Comparison of ENCODE assay signal across 22 cellular contexts in genomic region chr5:38263983-38264382, GRCh38. TPM values are rescaled to one million over a fixed set of nuclear protein-coding genes. Genes with fewer than 3 reads are reported as not detected.
"Had no signal": no experiment of that assay in that cellular context is flagged by ENCODE, and none has a peak within 500 bp of the region (broad histone marks: within the 10 kb centered on the region; RNA-seq: fewer than 3 reads in every experiment).

No MANE protein-coding gene starts in this region.

- DNase-seq: cerebellar nuclear complex; effector memory CD8-positive, alpha-beta T cell; foreskin fibroblast; glutamatergic neuron; immature natural killer cell; left colon; mesenchymal stem cell; midbrain; occipital lobe; pancreas; right lobe of liver; spleen; stimulated activated CD4-positive, alpha-beta T cell treated with anti-CD3 and anti-CD28 coated beads, Interleukin-15, amount 100 ng/mL, for 24 hours; stimulated activated CD4-positive, alpha-beta T cell treated with anti-CD3 and anti-CD28 coated beads, Interleukin-1b, Interleukin-23, amount 100 ng/mL, for 48 hours; stimulated activated naive CD4-positive, alpha-beta T cell treated with Interleukin-2 at 50 U/mL for 16 hours; trophoblast cell had no signal

- H3K9me3 ChIP-seq: esophagus muscularis mucosa, gastroesophageal sphincter, pancreas, right lobe of liver, spleen had no signal

- ATAC-seq: effector memory CD8-positive, alpha-beta T cell; gastroesophageal sphincter; left colon; natural killer cell treated with Interleukin-12 subunit alpha and Interleukin-12 subunit beta and Interleukin-15 and Interleukin-18, amount 100 ng/mL, for 72 hours; pancreas had no signal

- H3K27ac ChIP-seq: epithelial cell of prostate, esophagus muscularis mucosa, gastroesophageal sphincter, pancreas, right lobe of liver, spleen had no signal

- H3K4me1 ChIP-seq: pancreas had no signal

- H3K36me3 ChIP-seq: esophagus muscularis mucosa, gastroesophageal sphincter, pancreas, right lobe of liver, spleen had no signal

- H3K4me3 ChIP-seq: esophagus muscularis mucosa, gastroesophageal sphincter, lung, pancreas, right lobe of liver, spleen had no signal

- H3K27me3 ChIP-seq: right lobe of liver had no signal

RNA-seq across cellular contexts. Expression of gene EGFLAM, which starts 5.6 kb away (rescaled TPM):
- total RNA-seq: natural killer cell treated with Interleukin-12 subunit alpha and Interleukin-12 subunit beta and Interleukin-15 and Interleukin-18, amount 100 ng/mL, for 72 hours had no signal
- polyA plus RNA-seq: immature natural killer cell, keratinocyte had no signal
